ENCODE assay signal across 12 cellular contexts in the genomic region with DNA sequence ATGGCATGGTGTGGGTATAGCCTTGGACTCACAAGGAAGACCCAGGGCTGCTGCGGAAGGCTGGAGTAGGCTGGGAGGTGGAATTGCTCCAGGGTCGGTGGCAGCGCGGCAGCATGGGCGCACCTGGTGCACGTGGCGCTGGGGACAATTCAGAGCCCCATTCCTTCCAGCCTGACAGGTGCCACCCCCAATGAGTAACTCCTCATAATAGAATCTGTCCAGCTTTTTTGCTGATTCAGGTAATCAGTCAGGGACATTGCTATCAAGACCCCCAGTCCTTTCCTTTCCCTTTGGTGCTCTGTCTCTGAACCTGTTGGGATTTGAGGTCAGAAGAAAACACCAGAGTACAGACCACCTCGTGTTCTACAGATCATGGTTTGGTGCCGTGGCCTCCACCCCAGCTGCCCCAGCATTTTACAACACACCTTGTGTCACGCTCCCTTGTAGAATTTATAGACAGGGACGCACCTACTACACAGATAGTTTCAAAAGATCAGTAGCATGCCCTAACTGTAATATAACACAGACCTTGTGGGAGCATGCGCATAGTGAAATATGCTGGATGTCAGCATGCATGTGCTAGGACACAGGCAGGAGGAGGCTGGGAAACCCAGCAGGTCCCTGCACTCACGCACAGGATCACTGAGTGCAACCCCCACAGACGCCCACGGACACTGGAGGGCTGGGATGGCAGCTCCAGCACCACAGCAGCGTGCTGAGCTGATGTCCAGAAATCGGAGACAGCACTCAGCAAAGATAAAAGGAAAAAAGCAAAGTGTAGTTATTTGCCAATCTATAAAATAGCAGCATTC. TPM values are rescaled to one million over a fixed set of nuclear protein-coding genes. Genes with fewer than 3 reads are reported as not detected.
"Had no signal": no experiment of that assay in that cellular context is flagged by ENCODE, and none has a peak within 500 bp of the region (broad histone marks: within the 10 kb centered on the region; RNA-seq: fewer than 3 reads in every experiment).

No MANE protein-coding gene starts in this region.

- H3K36me3 Mint-ChIP-seq: activated naive CD8-positive, alpha-beta T cell treated with anti-CD3 and anti-CD28 coated beads, Interleukin-2, amount 10 ng/mL, durations not matched to agents 7 days and 5 days; T-cell had no signal

- H3K4me1 Mint-ChIP-seq: activated CD4-positive, alpha-beta memory T cell treated with anti-CD3 and anti-CD28 coated beads, Interleukin-2, amount 10 ng/mL, durations not matched to agents 7 days and 5 days; central memory CD8-positive, alpha-beta T cell had no signal

- H3K27ac ChIP-seq: VCaP had no signal

- DNase-seq: activated CD8-positive, alpha-beta memory T cell treated with anti-CD3 and anti-CD28 coated beads, Interleukin-2, amount 50 U/mL, for 48 hours; activated naive CD8-positive, alpha-beta T cell treated with anti-CD3 and anti-CD28 coated beads, Interleukin-2, amount 10 ng/mL, durations not matched to agents 7 days and 5 days; activated T-cell treated with anti-CD3 and anti-CD28 coated beads, Interleukin-2, amount 50 U/mL, for 1 hour; NCI-H446 treated with DMSO at 0.1 percent for 48 hours; SIG-M5 had no signal

- H3K4me3 ChIP-seq: adrenal gland had no signal

- H3K27me3 Mint-ChIP-seq: activated CD4-positive, alpha-beta T cell treated with anti-CD3 and anti-CD28 coated beads for 36 hours; T-cell had no signal

- H3K27ac Mint-ChIP-seq: activated CD4-positive, alpha-beta memory T cell treated with anti-CD3 and anti-CD28 coated beads, Interleukin-2, amount 10 ng/mL, durations not matched to agents 7 days and 5 days; activated CD4-positive, alpha-beta T cell treated with anti-CD3 and anti-CD28 coated beads for 36 hours; activated naive CD8-positive, alpha-beta T cell treated with anti-CD3 and anti-CD28 coated beads, Interleukin-2, amount 10 ng/mL, durations not matched to agents 7 days and 5 days; T-cell had no signal

- H3K36me3 ChIP-seq: adrenal gland had no signal

- H3K9me3 Mint-ChIP-seq: activated CD4-positive, alpha-beta memory T cell treated with anti-CD3 and anti-CD28 coated beads, Interleukin-2, amount 10 ng/mL, durations not matched to agents 7 days and 5 days; activated naive CD8-positive, alpha-beta T cell treated with anti-CD3 and anti-CD28 coated beads, Interleukin-2, amount 10 ng/mL, durations not matched to agents 7 days and 5 days; central memory CD8-positive, alpha-beta T cell; T-cell had no signal

- H3K4me1 ChIP-seq: adrenal gland had no signal

- H3K4me3 Mint-ChIP-seq: activated CD4-positive, alpha-beta memory T cell treated with anti-CD3 and anti-CD28 coated beads, Interleukin-2, amount 10 ng/mL, durations not matched to agents 7 days and 5 days; activated CD4-positive, alpha-beta T cell treated with anti-CD3 and anti-CD28 coated beads for 36 hours; activated naive CD8-positive, alpha-beta T cell treated with anti-CD3 and anti-CD28 coated beads, Interleukin-2, amount 10 ng/mL, durations not matched to agents 7 days and 5 days; central memory CD8-positive, alpha-beta T cell; T-cell had no signal

- H3K27me3 ChIP-seq: adrenal gland had no signal

- ATAC-seq: T-cell had no signal

- H3K9me3 ChIP-seq: adrenal gland had no signal

RNA-seq across cellular contexts. Expression of gene CTSL, which starts 47.9 kb away (rescaled TPM):
- total RNA-seq: OCI-LY7 had no signal
